In genomic region chr6:52155791-52156576, GRCh38 we compare ENCODE assay signal across 9 cellular contexts. TPM values are rescaled to one million over a fixed set of nuclear protein-coding genes. Genes with fewer than 3 reads are reported as not detected.
A peak's percentile ranks its signal among the peaks of the same experiment; 100 is the strongest.
DNase-seq lines count a peak whose midpoint lies in the region; ATAC-seq lines count a peak whose summit lies in the region.
"Had no signal": no experiment of that assay in that cellular context is flagged by ENCODE, and none has a peak within 500 bp of the region (broad histone marks: within the 10 kb centered on the region; RNA-seq: fewer than 3 reads in every experiment).

No MANE protein-coding gene starts in this region.

- H3K27ac ChIP-seq in HUES64 (ENCODE audit: low read depth, low read length) (peak overlapping the region; percentile 57; the same call in 1 of the 2 replicates), Karpas-422 (ENCODE audit: low read length) (no peak overlapping the region)

- H3K9ac ChIP-seq in HUES64 (ENCODE audit: low read depth, low read length) (0 out of 2 replicates have a peak overlapping the region, but pooled peaks have one; percentile 31), Karpas-422 (ENCODE audit: low read length) (no peak overlapping the region)

- 73% methylated on average over 7 of the region's 7 CpGs for WGBS in HUES64

- DNase-seq in foreskin melanocyte = peak; percentile 33
- DNase-seq in cerebellar cortex (ENCODE audit: low spot score) = no peak
- no peak for DNase-seq in DMS 273 (lab: John Stamatoyannopoulos, UW; ENCODE audit: unreplicated experiment)
- DNase-seq in SIG-M5 treated with dmso at 0.1 percent for 504 hours (lab: John Stamatoyannopoulos, UW; ENCODE audit: unreplicated experiment) = no peak
- no peak for DNase-seq in Karpas-422

- no peaks in the 10 kb centered on the region for H3K79me2 ChIP-seq in Karpas-422 (ENCODE audit: low read length)

- H4K20me1 ChIP-seq in Karpas-422 (ENCODE audit: insufficient read depth, low read depth, low read length) = no peaks in the 10 kb centered on the region

- H3K9me3 ChIP-seq in HUES64 (ENCODE audit: insufficient read depth, low read depth, low read length) = peaks cover 12% of the 10 kb centered on the region
- H3K9me3 ChIP-seq in Karpas-422 (ENCODE audit: low read length) = no peaks in the 10 kb centered on the region

- H3K4me1 ChIP-seq in HUES64 (ENCODE audit: insufficient read depth, low read length) (peaks cover 41% of the 10 kb centered on the region), Karpas-422 (ENCODE audit: low read length) (no peaks in the 10 kb centered on the region)

- H3K36me3 ChIP-seq in HUES64 (ENCODE audit: insufficient read depth, low read length) (no peaks in the 10 kb centered on the region), Karpas-422 (ENCODE audit: insufficient read depth, low read length) (no peaks in the 10 kb centered on the region)

- peak; percentile 83 for ATAC-seq in GM18502 (IDR thresholded peaks at IDR 0.05; ENCODE audit: poor library complexity, unreplicated experiment)
- ATAC-seq in GM21737 (IDR thresholded peaks at IDR 0.05; ENCODE audit: unreplicated experiment) = peak; percentile 87
- ATAC-seq: K562 had no signal

- no peaks in the 10 kb centered on the region for H3K27me3 ChIP-seq in HUES64 (ENCODE audit: insufficient read depth, low read length)
- H3K27me3 ChIP-seq in Karpas-422 (ENCODE audit: low read length) = no peaks in the 10 kb centered on the region

- H2AFZ ChIP-seq in Karpas-422 (ENCODE audit: low read length) = no peak overlapping the region

- H3K9me2 ChIP-seq in Karpas-422 (replicated peaks; ENCODE audit: insufficient read depth, low read length) = no peaks in the 10 kb centered on the region

- H3K4me3 ChIP-seq in HUES64 (ENCODE audit: low read length) (no peak overlapping the region), Karpas-422 (ENCODE audit: low read length) (no peak overlapping the region)
- H3K4me3 ChIP-seq: K562 had no signal

- H3K4me2 ChIP-seq in Karpas-422 (ENCODE audit: low read depth, low read length, poor library complexity, severe bottlenecking) = no peak overlapping the region

RNA-seq across cellular contexts. Expression of gene IL17A, which starts 30.2 kb away (rescaled TPM):
- not detected for polyA plus RNA-seq in HUES64 (2013, experiment 1 of 2)
- not detected for polyA plus RNA-seq in HUES64 (2013, experiment 2 of 2)
- total RNA-seq in Karpas-422 (2014; rRNA removed; shearing (Covaris generic); ENCODE audit: low replicate concordance) = not detected in 2 replicates
- total RNA-seq: K562 had no signal
- polyA plus RNA-seq: K562 had no signal
